Comparison of ENCODE assay signal across 8 cellular contexts in the genomic region with DNA sequence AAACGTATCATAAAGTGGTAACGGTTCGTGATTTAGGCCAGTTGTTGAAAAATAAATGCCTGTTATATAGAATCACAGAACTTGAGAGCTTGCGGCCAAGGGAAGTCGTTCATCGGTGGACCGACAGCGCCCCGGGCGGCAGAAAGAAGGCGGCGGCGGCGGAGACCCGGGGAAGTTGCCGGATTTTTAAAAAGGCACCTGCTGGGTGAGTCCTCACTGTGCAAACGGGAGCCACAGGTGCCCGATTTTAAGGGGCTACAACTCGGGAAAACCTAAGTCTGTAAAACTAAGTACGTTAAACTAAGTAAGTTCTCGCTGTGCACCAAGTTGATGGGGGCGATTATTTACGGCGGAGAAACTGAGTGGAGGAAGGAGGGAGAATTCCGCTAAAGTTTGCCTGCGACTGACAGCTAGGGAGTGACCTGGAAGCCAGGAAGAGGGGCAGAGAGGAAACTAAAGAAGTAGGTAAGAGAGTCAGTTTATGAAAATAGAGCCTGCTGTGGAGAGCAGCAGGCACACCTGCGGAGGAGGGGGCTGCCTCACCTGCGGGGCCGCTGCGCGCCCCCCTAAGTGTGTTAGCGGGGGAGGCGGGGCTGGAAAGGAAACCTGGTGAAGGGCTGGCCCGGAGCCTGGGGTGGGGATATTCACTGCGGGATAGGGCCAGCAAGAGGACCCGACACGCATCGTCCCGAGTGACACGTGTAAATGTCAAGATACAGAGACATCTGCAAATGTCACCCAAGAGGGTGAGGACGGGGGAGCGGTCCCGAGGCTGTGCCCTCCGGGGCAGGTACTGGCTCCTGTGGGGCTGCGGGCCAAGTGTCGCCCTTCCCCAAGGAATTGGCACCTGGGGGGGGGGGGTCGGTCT. TPM values are rescaled to one million over a fixed set of nuclear protein-coding genes. Genes with fewer than 3 reads are reported as not detected.
DNase-seq lines count a peak whose midpoint lies in the region; ATAC-seq and TF ChIP-seq lines count a peak whose summit lies in the region.

No MANE protein-coding gene starts in this region.

- no peaks in the 10 kb centered on the region; the same call in 1 of the 2 replicates for H3K36me3 ChIP-seq in SJSA1
- H3K36me3 ChIP-seq in breast epithelium: no peaks in the 10 kb centered on the region
- H3K36me3 ChIP-seq in skeletal muscle tissue (ENCODE audit: control insufficient read depth in 3 of 3, insufficient read depth in 3 of 3, low read length in 3 of 3): no peaks in the 10 kb centered on the region

- H3K9me3 ChIP-seq in SJSA1 (replicated peaks) (no peaks in the 10 kb centered on the region), breast epithelium (no peaks in the 10 kb centered on the region), skeletal muscle tissue (ENCODE audit: control insufficient read depth in 3 of 3, low read length in 3 of 3) (no peaks in the 10 kb centered on the region)

- no peak for ATAC-seq in HG02610 (IDR thresholded peaks at IDR 0.05; ENCODE audit: unreplicated experiment)
- ATAC-seq in HG02981 (IDR thresholded peaks at IDR 0.05; ENCODE audit: unreplicated experiment): no peak

- peaks cover 24% of the 10 kb centered on the region for H3K4me1 ChIP-seq in SJSA1 (replicated peaks)
- no peaks in the 10 kb centered on the region for H3K4me1 ChIP-seq in breast epithelium
- H3K4me1 ChIP-seq in skeletal muscle tissue (ENCODE audit: control insufficient read depth in 3 of 3, insufficient read depth in 3 of 3, low read length in 3 of 3): peaks cover 0 to 6% (median 0%) of the 10 kb centered on the region in 3 donors

- H3K27ac ChIP-seq in SJSA1: no peak overlapping the region
- peak overlapping the region; percentile 70 to 87 for H3K27ac ChIP-seq in breast epithelium
- H3K27ac ChIP-seq in skeletal muscle tissue (ENCODE audit: low read depth, low read length): peak overlapping the region; percentile 4

- peak; percentile 38 to 64 (median 63) for TF ChIP-seq CTCF in breast epithelium (IDR thresholded peaks at IDR 0.05)

- H3K4me3 ChIP-seq in SJSA1: peak overlapping the region; percentile 59
- peak overlapping the region; percentile 42 to 87 (median 69) for H3K4me3 ChIP-seq in breast epithelium
- H3K4me3 ChIP-seq in skeletal muscle tissue (ENCODE audit: low read length in 3 of 3): peak overlapping the region in 2 of 3 donors; percentile 45 to 59

- intact Hi-C loops in breast epithelium (cut with DNase I; ENCODE audit: low total_unique reads): no loop called here

- H3K27me3 ChIP-seq in SJSA1 (replicated peaks): no peaks in the 10 kb centered on the region; the same call in 1 of the 2 replicates
- H3K27me3 ChIP-seq in breast epithelium: no peaks in the 10 kb centered on the region
- peaks cover 3 to 30% (median 10%) of the 10 kb centered on the region in 3 donors for H3K27me3 ChIP-seq in skeletal muscle tissue (ENCODE audit: control insufficient read depth in 3 of 3, insufficient read depth in 3 of 3, low read length in 3 of 3)

- TF ChIP-seq POLR2A in breast epithelium (IDR thresholded peaks at IDR 0.05): no peak

- DNase-seq in SIG-M5 treated with dmso at 0.1 percent for 504 hours (lab: John Stamatoyannopoulos, UW; ENCODE audit: unreplicated experiment) (peak; percentile 0), SIG-M5 (lab: John Stamatoyannopoulos, UW) (no peak), SJSA1 (ENCODE audit: low read depth in 1 of 2, low spot score in 2 of 2) (peak; percentile 66 to 70), breast epithelium (ENCODE audit: low spot score in 2 of 2) (peak; percentile 63 to 71), iPS-NIHi7 (ENCODE audit: extremely low spot score) (peak; percentile 78)

- peak overlapping the region in 2 of 3 donors; percentile 32 to 54 for H3K9ac ChIP-seq in skeletal muscle tissue (ENCODE audit: low read depth in 1 of 3, low read length in 3 of 3)

RNA-seq across cellular contexts. Expression of a gene that starts 1.0 kb away (rescaled TPM):
- total RNA-seq in SJSA1 (2014; rRNA removed; shearing (Covaris generic)): 3.3 and 3.6 TPM in 2 replicates
- total RNA-seq in breast epithelium (10 to 100 TPM in 2 of 3 donors, 1 to 10 TPM in 1; 8.6 to 16.4 (median 13.9) TPM), skeletal muscle tissue (13.0 TPM)
